Comparison of ENCODE assay signal across 8 cellular contexts in the genomic region with DNA sequence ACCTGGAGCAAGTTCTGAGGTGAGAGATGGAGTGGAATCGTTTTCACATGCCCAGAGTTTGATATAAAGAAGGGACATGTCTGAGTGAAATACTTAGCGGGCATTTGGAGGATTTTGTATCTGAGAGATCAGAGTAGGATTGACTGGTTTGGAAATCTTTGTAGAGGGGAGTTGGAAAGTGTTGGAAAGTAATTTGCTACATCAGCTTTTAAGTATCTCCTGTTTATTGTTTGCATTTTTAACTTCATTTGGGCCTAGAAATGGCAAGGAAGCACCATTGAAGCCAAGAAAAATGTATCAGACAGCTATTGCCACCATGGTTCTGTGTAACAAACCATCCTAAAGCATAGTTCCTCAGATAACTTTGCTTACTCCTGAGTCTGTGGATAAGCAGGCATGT.
"Had no signal": no experiment of that assay in that cellular context is flagged by ENCODE, and none has a peak within 500 bp of the region (broad histone marks: within the 10 kb centered on the region; RNA-seq: fewer than 3 reads in every experiment).

No MANE protein-coding gene starts in this region.

- H3K4me1 ChIP-seq: HAP-1 had no signal

- H3K27ac ChIP-seq: GM23248, HL-60, KMS-11 had no signal

- H3K9ac ChIP-seq: GM23248, KMS-11 had no signal

- H3K4me3 ChIP-seq: GM23248, HAP-1 had no signal

- H3K9me3 ChIP-seq: HAP-1 had no signal

- DNase-seq: GM23248, GOT3, H7, HFFc6 had no signal

- H3K4me2 ChIP-seq: KMS-11 had no signal

- H2AFZ ChIP-seq: GM23248 had no signal

- ATAC-seq: HCT116 had no signal

- H3K36me3 ChIP-seq: HAP-1 had no signal
